8 cellular contexts compared by ENCODE assay signal in genomic region chr1:84271452-84272273, GRCh38. TPM values are rescaled to one million over a fixed set of nuclear protein-coding genes. Genes with fewer than 3 reads are reported as not detected.
A peak's percentile ranks its signal among the peaks of the same experiment; 100 is the strongest.
DNase-seq lines count a peak whose midpoint lies in the region; ATAC-seq and TF ChIP-seq lines count a peak whose summit lies in the region.

No MANE protein-coding gene starts in this region.

- ATAC-seq in GM18511 (IDR thresholded peaks at IDR 0.05; ENCODE audit: unreplicated experiment): peak; percentile 95
- ATAC-seq in GM23338: peak; percentile 79
- ATAC-seq in activated naive CD8-positive, alpha-beta T cell treated with anti-CD3 and anti-CD28 coated beads, Interleukin-2, amount 50 U/mL, for 24 hours: no peak

- no peaks in the 10 kb centered on the region for H3K9me3 Mint-ChIP-seq in GM23338
- no peaks in the 10 kb centered on the region for H3K9me3 Mint-ChIP-seq in activated naive CD8-positive, alpha-beta T cell treated with anti-CD3 and anti-CD28 coated beads, Interleukin-2, amount 50 U/mL, for 24 hours
- H3K9me3 Mint-ChIP-seq in neural crest cell: peaks cover 10% of the 10 kb centered on the region

- H3K27ac ChIP-seq in GM23338 (ENCODE audit: low read depth): 0 out of 2 replicates have a peak overlapping the region, but pooled peaks have one; percentile 11
- H3K27ac ChIP-seq in KOPT-K1 (ENCODE audit: low read depth, low read length, poor library complexity, severe bottlenecking): peak overlapping the region; percentile 60

- H3K27me3 Mint-ChIP-seq in GM23338 (ENCODE audit: insufficient read depth, low read depth, poor library complexity) (no peaks in the 10 kb centered on the region), neural crest cell (ENCODE audit: low read depth) (no peaks in the 10 kb centered on the region)
- H3K27me3 Mint-ChIP-seq in activated naive CD8-positive, alpha-beta T cell treated with anti-CD3 and anti-CD28 coated beads, Interleukin-2, amount 50 U/mL, for 24 hours: no peaks in the 10 kb centered on the region

- H2AFZ ChIP-seq in GM23338: peak overlapping the region; percentile 9; the same call in 1 of the 2 replicates

- no peak overlapping the region for H3K27ac Mint-ChIP-seq in GM23338
- H3K27ac Mint-ChIP-seq in activated naive CD8-positive, alpha-beta T cell treated with anti-CD3 and anti-CD28 coated beads, Interleukin-2, amount 50 U/mL, for 24 hours: peak overlapping the region; percentile 67
- H3K27ac Mint-ChIP-seq in neural crest cell (ENCODE audit: unreplicated experiment): peak overlapping the region; percentile 48

- no peaks in the 10 kb centered on the region for H3K9me3 ChIP-seq in KOPT-K1 (ENCODE audit: insufficient read depth, low read length, poor library complexity, severe bottlenecking)

- peaks cover 24% of the 10 kb centered on the region for H3K4me1 Mint-ChIP-seq in GM23338
- peaks cover 10% of the 10 kb centered on the region for H3K4me1 Mint-ChIP-seq in activated naive CD8-positive, alpha-beta T cell treated with anti-CD3 and anti-CD28 coated beads, Interleukin-2, amount 50 U/mL, for 24 hours
- peaks cover 21% of the 10 kb centered on the region for H3K4me1 Mint-ChIP-seq in neural crest cell

- intact Hi-C loops in cardiac septum (cut with DNase I): no loop called here

- no peaks in the 10 kb centered on the region for H3K36me3 ChIP-seq in GM23338 (ENCODE audit: insufficient read depth)
- H3K36me3 ChIP-seq in KOPT-K1 (ENCODE audit: insufficient read depth, low read length): no peaks in the 10 kb centered on the region

- no peaks in the 10 kb centered on the region for H4K20me1 ChIP-seq in GM23338 (replicated peaks; ENCODE audit: insufficient read depth)

- no peak for TF ChIP-seq CTCF in GM23338 (conservative IDR thresholded peaks at IDR 0.05; ENCODE audit: low read depth in 2 of 2)
- no peak for TF ChIP-seq CTCF in neural crest cell (conservative IDR thresholded peaks at IDR 0.05)

- H3K79me2 ChIP-seq in GM23338 (replicated peaks; ENCODE audit: insufficient read depth): no peaks in the 10 kb centered on the region

- H3K4me3 Mint-ChIP-seq in GM23338: peak overlapping the region; percentile 9; the same call in 2 of the 3 replicates
- peak overlapping the region; percentile 16 for H3K4me3 Mint-ChIP-seq in activated naive CD8-positive, alpha-beta T cell treated with anti-CD3 and anti-CD28 coated beads, Interleukin-2, amount 50 U/mL, for 24 hours
- H3K4me3 Mint-ChIP-seq in neural crest cell: no peak overlapping the region

- no peaks in the 10 kb centered on the region for H3K9me2 ChIP-seq in GM23338 (ENCODE audit: insufficient read depth)

- DNase-seq in GM23338 (ENCODE audit: low spot score) (peak; percentile 43), neural crest cell (ENCODE audit: low read depth, low spot score) (no peak), cardiac septum (ENCODE audit: low spot score) (no peak), AML-193 (lab: John Stamatoyannopoulos, UW) (no peak), NCI-H1436 treated with DMSO at 0.1 percent for 48 hours (lab: John Stamatoyannopoulos, UW) (no peak)
- no peak for DNase-seq in activated naive CD8-positive, alpha-beta T cell treated with anti-CD3 and anti-CD28 coated beads, Interleukin-2, amount 50 U/mL, for 24 hours

- H3F3A ChIP-seq in GM23338 (replicated peaks; ENCODE audit: low read depth): no peaks in the 10 kb centered on the region

- no peak overlapping the region for H3K4me3 ChIP-seq in GM23338

- H3K27me3 ChIP-seq in GM23338 (ENCODE audit: insufficient read depth): no peaks in the 10 kb centered on the region

- peaks cover 20% of the 10 kb centered on the region for H3K4me1 ChIP-seq in GM23338 (ENCODE audit: insufficient read depth)

- H3K36me3 Mint-ChIP-seq in GM23338 (ENCODE audit: low read depth) (no peaks in the 10 kb centered on the region), neural crest cell (ENCODE audit: low read depth) (peaks cover 6% of the 10 kb centered on the region)
- no peaks in the 10 kb centered on the region for H3K36me3 Mint-ChIP-seq in activated naive CD8-positive, alpha-beta T cell treated with anti-CD3 and anti-CD28 coated beads, Interleukin-2, amount 50 U/mL, for 24 hours (ENCODE audit: low read depth)

- H3K4me2 ChIP-seq in GM23338: peak overlapping the region; percentile 29

TF ChIP-seq in GM23338, 12 proteins besides CTCF, POLR2A, EP300 and RAD21:
- peak; percentile 19; the same call in 1 of the 2 replicates for TF ChIP-seq NANOG (IDR thresholded peaks at IDR 0.05; ENCODE audit: borderline replicate concordance)
- no peak for TF ChIP-seq EZH2phosphoT487 (IDR thresholded peaks at IDR 0.05; ENCODE audit: unreplicated experiment)

RNA-seq across cellular contexts. Expression of gene SAMD13, which starts 29.8 kb away (rescaled TPM):
- total RNA-seq in GM23338 (2014; rRNA removed; shearing (Covaris generic)): 3.6 and 4.7 TPM in 2 replicates
- 2.1 and 2.5 TPM in 2 replicates for polyA plus RNA-seq in GM23338 (2016; fragmentation: Nextera tagmentation; extraction: Ambion mirVana)
- total RNA-seq in neural crest cell (2.1 and 2.3 TPM in 2 replicates), cardiac septum (0.78 TPM)
